ENCODE assay signal across 30 cellular contexts in the genomic region with DNA sequence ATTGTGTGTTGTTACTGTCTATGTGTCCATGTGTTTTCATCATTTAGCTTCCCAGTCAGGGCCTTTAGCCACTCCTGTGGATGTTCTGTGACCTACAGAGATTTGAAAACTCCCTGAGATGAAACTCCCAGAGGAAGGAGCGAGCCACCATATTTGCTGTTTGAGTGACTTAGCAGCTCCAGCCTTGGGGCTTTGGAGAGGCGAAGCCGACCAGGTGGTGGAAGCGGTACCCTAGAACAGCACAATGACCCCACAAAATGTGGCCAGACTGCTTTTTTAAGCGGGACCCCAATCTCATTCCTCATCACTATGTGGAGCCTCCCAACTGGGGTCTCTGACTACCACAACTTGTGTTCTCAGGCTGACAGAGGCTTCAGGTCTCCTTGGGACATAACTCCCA.
"Had no signal": no experiment of that assay in that cellular context is flagged by ENCODE, and none has a peak within 500 bp of the region (broad histone marks: within the 10 kb centered on the region; RNA-seq: fewer than 3 reads in every experiment).

No MANE protein-coding gene starts in this region.

- H3K36me3 Mint-ChIP-seq: naive thymus-derived CD8-positive, alpha-beta T cell; natural killer cell treated with Interleukin-12 subunit alpha and Interleukin-12 subunit beta and Interleukin-15 and Interleukin-18, amount 100 ng/mL, for 72 hours; neural progenitor cell; stimulated activated memory B cell treated with anti-CD40 and anti-IgM and Interleukin-4, amounts not matched to agents 10 μg/mL and 1 μg/mL and 100 μg/mL, for 72 hours; type B pancreatic cell had no signal

- H3K27me3 Mint-ChIP-seq: naive thymus-derived CD8-positive, alpha-beta T cell; natural killer cell treated with Interleukin-12 subunit alpha and Interleukin-12 subunit beta and Interleukin-15 and Interleukin-18, amount 100 ng/mL, for 72 hours; progenitor cell of endocrine pancreas; stimulated activated memory B cell treated with anti-CD40 and anti-IgM and Interleukin-4, amounts not matched to agents 10 μg/mL and 1 μg/mL and 100 μg/mL, for 72 hours; stimulated activated naive CD8-positive, alpha-beta T cell treated with anti-CD3 and anti-CD28 coated beads, Interleukin-15, amount 100 ng/mL, for 72 hours; type B pancreatic cell had no signal

- H3K4me3 Mint-ChIP-seq: naive thymus-derived CD8-positive, alpha-beta T cell; natural killer cell treated with Interleukin-12 subunit alpha and Interleukin-12 subunit beta and Interleukin-15 and Interleukin-18, amount 100 ng/mL, for 72 hours; neural progenitor cell; stimulated activated memory B cell treated with anti-CD40 and anti-IgM and Interleukin-4, amounts not matched to agents 10 μg/mL and 1 μg/mL and 100 μg/mL, for 72 hours; stimulated activated naive CD8-positive, alpha-beta T cell treated with anti-CD3 and anti-CD28 coated beads, Interleukin-15, amount 100 ng/mL, for 72 hours; type B pancreatic cell had no signal

- H3K27me3 ChIP-seq: neural progenitor cell, ovary, right lobe of liver, sigmoid colon, suprapubic skin, testis, tibial artery, transverse colon, upper lobe of right lung, uterus had no signal

- H3K4me1 Mint-ChIP-seq: naive thymus-derived CD8-positive, alpha-beta T cell; neural progenitor cell; stimulated activated memory B cell treated with anti-CD40 and anti-IgM and Interleukin-4, amounts not matched to agents 10 μg/mL and 1 μg/mL and 100 μg/mL, for 72 hours; stimulated activated naive CD8-positive, alpha-beta T cell treated with anti-CD3 and anti-CD28 coated beads, Interleukin-15, amount 100 ng/mL, for 72 hours had no signal

- H3K4me3 ChIP-seq: neural progenitor cell, ovary, psoas muscle, right lobe of liver, sigmoid colon, suprapubic skin, testis, tibial artery, transverse colon, upper lobe of right lung, uterus had no signal

- DNase-seq: naive thymus-derived CD8-positive, alpha-beta T cell; occipital lobe; ovary; posterior cingulate gyrus; psoas muscle; right cardiac atrium; right lobe of liver; sigmoid colon; small intestine; stimulated activated CD4-positive, alpha-beta T cell treated with anti-CD3 and anti-CD28 coated beads, Interleukin-12 subunit alpha, Interleukin-12 subunit beta, amount 100 ng/mL, for 4 hours; stimulated activated CD4-positive, alpha-beta T cell treated with anti-CD3 and anti-CD28 coated beads, Interleukin-1b, Interleukin-23, amount 100 ng/mL, for 48 hours; stimulated activated CD4-positive, alpha-beta T cell treated with anti-CD3 and anti-CD28 coated beads, Interleukin-4, amount 100 ng/mL, for 1 hour; stimulated activated CD4-positive, alpha-beta T cell treated with anti-CD3 and anti-CD28 coated beads, Interleukin-4, amount 100 ng/mL, for 4 hours; stimulated activated CD8-positive, alpha-beta memory T cell treated with anti-CD3 and anti-CD28 coated beads, Interleukin-4, amount 100 ng/mL, for 48 hours; stimulated activated naive CD4-positive, alpha-beta T cell; stimulated activated naive CD8-positive, alpha-beta T cell treated with anti-CD3 and anti-CD28 coated beads, Interleukin-15, amount 100 ng/mL, for 72 hours; stimulated activated naive CD8-positive, alpha-beta T cell treated with anti-CD3 and anti-CD28 coated beads, Interleukin-15, Interleukin-2, amounts not matched to agents 100 U/mL and 50 U/mL, for 24 hours; substantia nigra; testis; tibial artery; transverse colon; upper lobe of right lung; uterus had no signal

- ATAC-seq: naive thymus-derived CD8-positive, alpha-beta T cell; natural killer cell treated with Interleukin-12 subunit alpha and Interleukin-12 subunit beta and Interleukin-15 and Interleukin-18, amount 100 ng/mL, for 72 hours; psoas muscle; right cardiac atrium; right lobe of liver; stimulated activated memory B cell treated with anti-CD40 and anti-IgM and Interleukin-4, amounts not matched to agents 10 μg/mL and 1 μg/mL and 100 μg/mL, for 72 hours; stimulated activated naive CD8-positive, alpha-beta T cell treated with anti-CD3 and anti-CD28 coated beads, Interleukin-15, amount 100 ng/mL, for 72 hours; stimulated activated naive CD8-positive, alpha-beta T cell treated with anti-CD3 and anti-CD28 coated beads, Interleukin-15, Interleukin-2, amounts not matched to agents 100 U/mL and 50 U/mL, for 24 hours; upper lobe of right lung had no signal

- H3K27ac Mint-ChIP-seq: naive thymus-derived CD8-positive, alpha-beta T cell; natural killer cell treated with Interleukin-12 subunit alpha and Interleukin-12 subunit beta and Interleukin-15 and Interleukin-18, amount 100 ng/mL, for 72 hours; neural progenitor cell; progenitor cell of endocrine pancreas; stimulated activated memory B cell treated with anti-CD40 and anti-IgM and Interleukin-4, amounts not matched to agents 10 μg/mL and 1 μg/mL and 100 μg/mL, for 72 hours; type B pancreatic cell had no signal

- H3K9me3 ChIP-seq: ovary, psoas muscle, right lobe of liver, sigmoid colon, suprapubic skin, testis, tibial artery, transverse colon, upper lobe of right lung, uterus had no signal

- H3K36me3 ChIP-seq: neural progenitor cell, ovary, right lobe of liver, sigmoid colon, suprapubic skin, tibial artery, transverse colon, upper lobe of right lung, uterus had no signal

- H3K4me1 ChIP-seq: neural progenitor cell, parathyroid adenoma, psoas muscle, right lobe of liver, sigmoid colon, suprapubic skin, testis, tibial artery, transverse colon, upper lobe of right lung, uterus had no signal

- H3K9me3 Mint-ChIP-seq: natural killer cell treated with Interleukin-12 subunit alpha and Interleukin-12 subunit beta and Interleukin-15 and Interleukin-18, amount 100 ng/mL, for 72 hours; neural progenitor cell; stimulated activated memory B cell treated with anti-CD40 and anti-IgM and Interleukin-4, amounts not matched to agents 10 μg/mL and 1 μg/mL and 100 μg/mL, for 72 hours; type B pancreatic cell had no signal

- H3K27ac ChIP-seq: neural progenitor cell, ovary, parathyroid adenoma, psoas muscle, right lobe of liver, sigmoid colon, suprapubic skin, testis, tibial artery, transverse colon, upper lobe of right lung, uterus had no signal
